ENCODE assay signal across 15 cellular contexts in the genomic region with DNA sequence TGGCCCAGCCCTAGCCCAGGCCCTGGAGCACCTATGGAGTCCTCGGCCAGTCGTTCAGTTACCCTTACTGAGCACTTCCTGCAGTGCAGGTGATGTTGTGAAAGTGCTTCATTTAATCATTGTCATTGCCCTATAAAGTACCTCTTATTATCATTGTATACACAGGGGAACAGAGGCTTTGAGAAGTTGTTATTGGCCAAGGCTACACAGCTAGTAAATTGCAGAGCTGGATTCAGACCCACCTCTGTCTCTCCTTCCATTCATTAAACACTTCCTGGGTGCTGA. TPM values are rescaled to one million over a fixed set of nuclear protein-coding genes. Genes with fewer than 3 reads are reported as not detected.
A peak's percentile ranks its signal among the peaks of the same experiment; 100 is the strongest.
DNase-seq lines count a peak whose midpoint lies in the region; ATAC-seq, FAIRE-seq and TF ChIP-seq lines count a peak whose summit lies in the region.
"Had no signal": no experiment of that assay in that cellular context is flagged by ENCODE, and none has a peak within 500 bp of the region (broad histone marks: within the 10 kb centered on the region; RNA-seq: fewer than 3 reads in every experiment).

No MANE protein-coding gene starts in this region.

- TF ChIP-seq POLR2A in IMR-90 (IDR thresholded peaks at IDR 0.05; ENCODE audit: low read depth, low read length) (no peak), testis (IDR thresholded peaks at IDR 0.05) (no peak)

- peaks cover 0 to 64% (median 2%) of the 10 kb centered on the region in 3 donors for H3K36me3 Mint-ChIP-seq in naive thymus-derived CD8-positive, alpha-beta T cell

- intact Hi-C loops in IMR-90 (cut with micrococcal nuclease) (no loop called here), testis (cut with DNase I; ENCODE audit: low total_unique reads) (no loop called here)

- TF ChIP-seq CTCF in IMR-90 (conservative IDR thresholded peaks at IDR 0.05; ENCODE audit: low read depth, low read length) (no peak), RWPE2 (IDR thresholded peaks at IDR 0.05; ENCODE audit: poor library complexity, severe bottlenecking) (no peak), testis (IDR thresholded peaks at IDR 0.05) (no peak)

- ATAC-seq in IMR-90 (ENCODE audit: low read depth) (0 out of 2 replicates have a peak, but pooled peaks have one; percentile 5), RWPE2 (ENCODE audit: low read depth) (no peak)
- ATAC-seq in naive thymus-derived CD8-positive, alpha-beta T cell, result no peak

- no peak for FAIRE-seq in RCC 7860 (lab: Jason Lieb, UNC)
- FAIRE-seq: astrocyte had no signal

- H3K18ac ChIP-seq in IMR-90 (ENCODE audit: low read depth, low read length), result no peak overlapping the region

- no peak overlapping the region for H2BK20ac ChIP-seq in IMR-90 (ENCODE audit: low read depth, low read length)

- no peak overlapping the region for H3K27ac ChIP-seq in IMR-90 (ENCODE audit: insufficient read depth, low read length)
- peak overlapping the region; percentile 84 for H3K27ac ChIP-seq in RWPE2 (ENCODE audit: poor library complexity, severe bottlenecking)
- H3K27ac ChIP-seq in testis, result no peak overlapping the region

- H2AK9ac ChIP-seq in IMR-90 (replicated peaks; ENCODE audit: low read depth, low read length, poor library complexity), result no peak overlapping the region

- DNase-seq in NCI-H345 (lab: John Stamatoyannopoulos, UW) (peak; percentile 38), NCI-H345 treated with DMSO at 0.1 percent for 48 hours (lab: John Stamatoyannopoulos, UW; ENCODE audit: unreplicated experiment) (no peak), IMR-90 (no peak), RWPE2 (ENCODE audit: low spot score) (no peak), RCC 7860 (ENCODE audit: low spot score) (no peak), testis (no peak)
- no peak for DNase-seq in naive thymus-derived CD8-positive, alpha-beta T cell
- DNase-seq in stimulated activated CD4-positive, alpha-beta T cell treated with anti-CD3 and anti-CD28 coated beads, Interleukin-4, amount 100 ng/mL, for 1 hour, result no peak
- DNase-seq: ACHN; activated CD4-positive, CD25-positive, alpha-beta regulatory T cell treated with anti-CD3 and anti-CD28 coated beads, Interleukin-2, amount 50 U/mL, for 72 hours; MG63; NCI-H226 had no signal

- no peak for TF ChIP-seq RAD21 in IMR-90 (IDR thresholded peaks at IDR 0.05; ENCODE audit: low read length)

- H3K23ac ChIP-seq in IMR-90 (ENCODE audit: low read depth, low read length), result no peak overlapping the region

- no peak overlapping the region for H3K14ac ChIP-seq in IMR-90 (replicated peaks; ENCODE audit: low read depth, low read length)

- H4K8ac ChIP-seq in IMR-90 (ENCODE audit: low read depth in 2 of 2, low read length in 2 of 2), result no peak overlapping the region

- H3K9me3 Mint-ChIP-seq in naive thymus-derived CD8-positive, alpha-beta T cell, result no peaks in the 10 kb centered on the region
- H3K9me3 Mint-ChIP-seq: stimulated activated naive CD8-positive, alpha-beta T cell treated with anti-CD3 and anti-CD28 coated beads, Interleukin-15, Interleukin-2, amounts not matched to agents 100 ng/mL and 50 ng/mL, for 24 hours; T-helper 1 cell treated with Interleukin-12 subunit alpha and Interleukin-12 subunit beta and Interleukin-4 antibody, amounts not matched to agents 30 μg/mL and 1 μg/mL, for 36 hours had no signal

- BruUV-seq in IMR-90 (replicated peaks; lab: Mats Ljungman, UMichigan), result no TSS peak

- H3K56ac ChIP-seq in IMR-90 (ENCODE audit: extremely low read depth, insufficient read depth, low read length), result no peak overlapping the region

- H3K27ac Mint-ChIP-seq in naive thymus-derived CD8-positive, alpha-beta T cell, result peak overlapping the region in 8 of 10 donors; percentile 25 to 80 (median 50)
- H3K27ac Mint-ChIP-seq: T-helper 1 cell treated with Interleukin-12 subunit alpha and Interleukin-12 subunit beta and Interleukin-4 antibody, amounts not matched to agents 30 μg/mL and 1 μg/mL, for 36 hours had no signal

- H3K4me2 ChIP-seq in IMR-90 (ENCODE audit: low read depth, low read length), result no peak overlapping the region

- peaks cover 37% of the 10 kb centered on the region for H4K20me1 ChIP-seq in IMR-90 (ENCODE audit: insufficient read depth, low read length)

- H3K27me3 ChIP-seq in IMR-90 (ENCODE audit: control insufficient read depth, insufficient read depth, low read length) (no peaks in the 10 kb centered on the region), RWPE2 (ENCODE audit: insufficient read depth, poor library complexity, severe bottlenecking) (no peaks in the 10 kb centered on the region), testis (no peaks in the 10 kb centered on the region)
- H3K27me3 ChIP-seq: MG63 had no signal

- in situ Hi-C loops in IMR-90 (cut with MboI; ENCODE audit: low sequenced_read_pairs), result no loop called here

- H3K4me1 Mint-ChIP-seq in naive thymus-derived CD8-positive, alpha-beta T cell, result peaks cover 0 to 4% (median under 1%) of the 10 kb centered on the region in 4 donors

- H3K4me3 Mint-ChIP-seq in naive thymus-derived CD8-positive, alpha-beta T cell, result no peak overlapping the region
- H3K4me3 Mint-ChIP-seq: stimulated activated naive CD8-positive, alpha-beta T cell treated with anti-CD3 and anti-CD28 coated beads, Interleukin-15, Interleukin-2, amounts not matched to agents 100 ng/mL and 50 ng/mL, for 24 hours; T-helper 1 cell treated with Interleukin-12 subunit alpha and Interleukin-12 subunit beta and Interleukin-4 antibody, amounts not matched to agents 30 μg/mL and 1 μg/mL, for 36 hours had no signal

- H4K5ac ChIP-seq in IMR-90 (ENCODE audit: low read depth, low read length), result no peak overlapping the region

- H3K9me1 ChIP-seq in IMR-90 (ENCODE audit: insufficient read depth, low read length), result peaks cover 6% of the 10 kb centered on the region; the same call in 1 of the 2 replicates

- no peak overlapping the region for H2BK5ac ChIP-seq in IMR-90 (ENCODE audit: low read depth, low read length, poor library complexity, severe bottlenecking)

- H3K36me3 ChIP-seq in IMR-90 (ENCODE audit: control insufficient read depth, insufficient read depth, low read length) (peaks cover 51% of the 10 kb centered on the region), RWPE2 (ENCODE audit: low read depth) (peaks cover 58% of the 10 kb centered on the region), testis (ENCODE audit: low read depth, missing control alignments) (no peaks in the 10 kb centered on the region)

- peaks cover 8 to 17% of the 10 kb centered on the region in 2 experiments for H3K79me1 ChIP-seq in IMR-90 (ENCODE audit: low read depth in 1 of 2, low read length in 2 of 2)

- no peaks in the 10 kb centered on the region for H3K27me3 Mint-ChIP-seq in naive thymus-derived CD8-positive, alpha-beta T cell
- H3K27me3 Mint-ChIP-seq: stimulated activated naive CD8-positive, alpha-beta T cell treated with anti-CD3 and anti-CD28 coated beads, Interleukin-15, Interleukin-2, amounts not matched to agents 100 ng/mL and 50 ng/mL, for 24 hours had no signal

- H3K4ac ChIP-seq in IMR-90 (ENCODE audit: low read depth, low read length), result no peak overlapping the region

- no peak overlapping the region for H3K9ac ChIP-seq in IMR-90 (ENCODE audit: low read depth, low read length)

- no peak overlapping the region for H4K91ac ChIP-seq in IMR-90 (ENCODE audit: insufficient read depth, low read depth, low read length)

- no peak overlapping the region for H2BK15ac ChIP-seq in IMR-90 (ENCODE audit: low read depth, low read length)

- H3K9me3 ChIP-seq in IMR-90 (ENCODE audit: control insufficient read depth, insufficient read depth, low read length) (no peaks in the 10 kb centered on the region), RWPE2 (ENCODE audit: severe bottlenecking) (no peaks in the 10 kb centered on the region), testis (no peaks in the 10 kb centered on the region)
- H3K9me3 ChIP-seq: MG63 had no signal

- POLR2A ChIA-PET in IMR-90 (lab: Charles Lee; ENCODE audit: unreplicated experiment), result interaction anchor here (1.0 kb wide), 1 partner anchor 10 kb away, joined by 3 read pairs; no protein-coding TSS in a partner anchor
- POLR2A ChIA-PET in naive thymus-derived CD8-positive, alpha-beta T cell (lab: Charles Lee), result interaction anchor here (1.6 to 4.2 kb wide), 3 partner anchors 8 to 15 kb away, joined by 4 to 27 read pairs (median 4); partner anchors contain the start of gene RPL32

- no peak overlapping the region for H2BK120ac ChIP-seq in IMR-90 (ENCODE audit: low read depth, low read length)

- H2AK5ac ChIP-seq in IMR-90 (ENCODE audit: low read depth, low read length), result no peak overlapping the region

- WGBS in IMR-90 (ENCODE audit: extremely low coverage in 2 of 2, insufficient read length in 1 of 2), 2 experiments, result no CpG with 5 or more reads among the region's 2 CpGs
- 80 to 92% methylated on average over 2 of the region's 2 CpGs for WGBS in testis, 2 donors

- CTCF ChIA-PET in IMR-90 (lab: Yijun Ruan, JAX), result interaction anchor here (0.6 to 2.3 kb wide), 2 partner anchors 10 to 1001 kb away, joined by 3 to 8 read pairs; partner anchors contain the start of gene RPL32

- no peak overlapping the region for H3K4me3 ChIP-seq in IMR-90 (ENCODE audit: insufficient read depth, low read depth, low read length)
- no peak overlapping the region for H3K4me3 ChIP-seq in RWPE2 (ENCODE audit: severe bottlenecking)
- no peak overlapping the region for H3K4me3 ChIP-seq in testis
- H3K4me3 ChIP-seq: MG63 had no signal

- dilution Hi-C loops in IMR-90 (cut with HindIII; ENCODE audit: low sequenced_read_pairs, unreplicated experiment), result no loop called here

- H3K4me1 ChIP-seq in IMR-90 (ENCODE audit: control insufficient read depth, insufficient read depth, low read length) (no peaks in the 10 kb centered on the region), RWPE2 (ENCODE audit: insufficient read depth, poor library complexity, severe bottlenecking) (peaks cover 27% of the 10 kb centered on the region), testis (no peaks in the 10 kb centered on the region)

- no peak overlapping the region for H2AFZ ChIP-seq in IMR-90 (replicated peaks; ENCODE audit: low read length, poor library complexity)

TF ChIP-seq in IMR-90, 13 proteins besides CTCF, POLR2A, EP300 and RAD21 (continues in another document):
- TF ChIP-seq RFX5 (IDR thresholded peaks at IDR 0.05; ENCODE audit: low read depth, low read length), result no peak

RNA-seq across cellular contexts. Expression of gene RPL32, which starts 9.8 kb away (rescaled TPM):
- 566 and 644 TPM in 2 replicates for total RNA-seq in IMR-90 (2012; rRNA removed)
- 1,856 and 2,352 TPM in 2 replicates for polyA plus RNA-seq in IMR-90 (2012; rRNA removed)
- polyA plus RNA-seq in IMR-90 (2012; cell fraction: cytosol; rRNA removed), result 1,242 and 1,359 TPM in 2 replicates
- polyA plus RNA-seq in IMR-90 (2012; cell fraction: nucleus; rRNA removed; ENCODE audit: low replicate concordance), result 275 and 638 TPM in 2 replicates
- total RNA-seq in naive thymus-derived CD8-positive, alpha-beta T cell, result 1,000 to 10,000 TPM; 4,123 to 4,303 TPM
- 1,000 to 10,000 TPM; 4,376 to 5,220 (median 4,420) TPM for polyA plus RNA-seq in naive thymus-derived CD8-positive, alpha-beta T cell
- total RNA-seq in testis, result 100 to 1,000 TPM; 435 to 713 TPM
- 1,578 TPM for polyA plus RNA-seq in testis (ENCODE audit: insufficient read depth, low read depth, low replicate concordance)

RNA-seq across cellular contexts. Expression of gene CAND2, which starts 35.0 kb away (rescaled TPM):
- total RNA-seq in IMR-90 (2012; rRNA removed) (2.5 and 2.9 TPM in 2 replicates), testis (100 to 1,000 TPM; 118 to 128 TPM)
- polyA plus RNA-seq in IMR-90 (2012; rRNA removed) (4.9 and 5.7 TPM in 2 replicates), testis (ENCODE audit: insufficient read depth, low read depth, low replicate concordance) (38.0 TPM)
- polyA plus RNA-seq in IMR-90 (2012; cell fraction: cytosol; rRNA removed), result 4.3 and 7.4 TPM in 2 replicates
- polyA plus RNA-seq in IMR-90 (2012; cell fraction: nucleus; rRNA removed; ENCODE audit: low replicate concordance), result 11.5 and 21.5 TPM in 2 replicates
- 1 to 10 TPM; 4.1 to 4.3 TPM for total RNA-seq in naive thymus-derived CD8-positive, alpha-beta T cell
- 1 to 10 TPM; 1.8 to 3.6 (median 2.6) TPM for polyA plus RNA-seq in naive thymus-derived CD8-positive, alpha-beta T cell

Comparison
In these comparisons a context has a peak if more than half of its experiments do, and no peak if none do; other contexts are left out.
1. RNA of gene CAND2, which starts 35.0 kb away (total RNA-seq): 118 to 128 TPM in testis; 4.1 to 4.3 TPM in naive thymus-derived CD8-positive, alpha-beta T cell and 2.5 to 2.9 TPM in IMR-90; every median in the first group is over 10 times any median in the second.